1 cellular context compared by ENCODE assay signal in genomic region chr3:57079221-57079831, GRCh38.
A peak's percentile ranks its signal among the peaks of the same experiment; 100 is the strongest.
TF ChIP-seq lines count a peak whose summit lies in the region.

No MANE protein-coding gene starts in this region.

TF ChIP-seq in HepG2, 621 proteins besides CTCF, POLR2A, EP300 and RAD21 (continued from another document and continues in another):
- TF ChIP-seq, protein P1, sequence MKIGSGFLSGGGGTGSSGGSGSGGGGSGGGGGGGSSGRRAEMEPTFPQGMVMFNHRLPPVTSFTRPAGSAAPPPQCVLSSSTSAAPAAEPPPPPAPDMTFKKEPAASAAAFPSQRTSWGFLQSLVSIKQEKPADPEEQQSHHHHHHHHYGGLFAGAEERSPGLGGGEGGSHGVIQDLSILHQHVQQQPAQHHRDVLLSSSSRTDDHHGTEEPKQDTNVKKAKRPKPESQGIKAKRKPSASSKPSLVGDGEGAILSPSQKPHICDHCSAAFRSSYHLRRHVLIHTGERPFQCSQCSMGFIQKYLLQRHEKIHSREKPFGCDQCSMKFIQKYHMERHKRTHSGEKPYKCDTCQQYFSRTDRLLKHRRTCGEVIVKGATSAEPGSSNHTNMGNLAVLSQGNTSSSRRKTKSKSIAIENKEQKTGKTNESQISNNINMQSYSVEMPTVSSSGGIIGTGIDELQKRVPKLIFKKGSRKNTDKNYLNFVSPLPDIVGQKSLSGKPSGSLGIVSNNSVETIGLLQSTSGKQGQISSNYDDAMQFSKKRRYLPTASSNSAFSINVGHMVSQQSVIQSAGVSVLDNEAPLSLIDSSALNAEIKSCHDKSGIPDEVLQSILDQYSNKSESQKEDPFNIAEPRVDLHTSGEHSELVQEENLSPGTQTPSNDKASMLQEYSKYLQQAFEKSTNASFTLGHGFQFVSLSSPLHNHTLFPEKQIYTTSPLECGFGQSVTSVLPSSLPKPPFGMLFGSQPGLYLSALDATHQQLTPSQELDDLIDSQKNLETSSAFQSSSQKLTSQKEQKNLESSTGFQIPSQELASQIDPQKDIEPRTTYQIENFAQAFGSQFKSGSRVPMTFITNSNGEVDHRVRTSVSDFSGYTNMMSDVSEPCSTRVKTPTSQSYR (CRISPR knock-in tag; IDR thresholded peaks at IDR 0.05; ENCODE audit: borderline replicate concordance) = peak; percentile 33; the same call in 1 of the 2 replicates
- TF ChIP-seq GPBP1L1 (CRISPR knock-in tag; IDR thresholded peaks at IDR 0.05) (no peak), POGZ (CRISPR knock-in tag; IDR thresholded peaks at IDR 0.05) (peak; percentile 26; the same call in 1 of the 2 replicates), ZNF550 (CRISPR knock-in tag; IDR thresholded peaks at IDR 0.05; ENCODE audit: borderline replicate concordance) (no peak), ZNF629 (CRISPR knock-in tag; conservative IDR thresholded peaks at IDR 0.05) (no peak), ZIK1 (CRISPR knock-in tag; IDR thresholded peaks at IDR 0.05; ENCODE audit: borderline replicate concordance, low read depth) (no peak), NPAS2 (CRISPR knock-in tag; IDR thresholded peaks at IDR 0.05; ENCODE audit: borderline replicate concordance) (no peak), ZNF121 (CRISPR knock-in tag; IDR thresholded peaks at IDR 0.05) (no peak), ZNF704 (CRISPR knock-in tag; IDR thresholded peaks at IDR 0.05; ENCODE audit: borderline replicate concordance) (no peak), AGO2 (optimal IDR thresholded peaks at IDR 0.05; ENCODE audit: low read depth, low read length) (no peak), CENPX (CRISPR knock-in tag; IDR thresholded peaks at IDR 0.05) (no peak), ZNF572 (CRISPR knock-in tag; IDR thresholded peaks at IDR 0.05) (no peak), TBP (CRISPR knock-in tag; IDR thresholded peaks at IDR 0.05) (no peak), IRF9 (CRISPR knock-in tag; IDR thresholded peaks at IDR 0.05; ENCODE audit: borderline replicate concordance) (no peak), PAX8 (CRISPR knock-in tag; IDR thresholded peaks at IDR 0.05; ENCODE audit: borderline replicate concordance) (0 out of 2 replicates have a peak, but pooled peaks have one; percentile 61), STAT5B (CRISPR knock-in tag; IDR thresholded peaks at IDR 0.05) (no peak), ZFP36L2 (CRISPR knock-in tag; IDR thresholded peaks at IDR 0.05) (no peak), HMGXB3 (CRISPR knock-in tag; IDR thresholded peaks at IDR 0.05; ENCODE audit: borderline replicate concordance) (no peak), SMAD3 (CRISPR knock-in tag; IDR thresholded peaks at IDR 0.05) (no peak), NRL (CRISPR knock-in tag; IDR thresholded peaks at IDR 0.05; ENCODE audit: borderline replicate concordance) (no peak), MYPOP (CRISPR knock-in tag; IDR thresholded peaks at IDR 0.05) (no peak; the same call in 1 of the 2 replicates), GTF3A (CRISPR knock-in tag; conservative IDR thresholded peaks at IDR 0.05) (no peak), GFI1 (CRISPR knock-in tag; IDR thresholded peaks at IDR 0.05; ENCODE audit: borderline replicate concordance) (peak; percentile 18; the same call in 1 of the 2 replicates)
- TF ChIP-seq, protein P2, sequence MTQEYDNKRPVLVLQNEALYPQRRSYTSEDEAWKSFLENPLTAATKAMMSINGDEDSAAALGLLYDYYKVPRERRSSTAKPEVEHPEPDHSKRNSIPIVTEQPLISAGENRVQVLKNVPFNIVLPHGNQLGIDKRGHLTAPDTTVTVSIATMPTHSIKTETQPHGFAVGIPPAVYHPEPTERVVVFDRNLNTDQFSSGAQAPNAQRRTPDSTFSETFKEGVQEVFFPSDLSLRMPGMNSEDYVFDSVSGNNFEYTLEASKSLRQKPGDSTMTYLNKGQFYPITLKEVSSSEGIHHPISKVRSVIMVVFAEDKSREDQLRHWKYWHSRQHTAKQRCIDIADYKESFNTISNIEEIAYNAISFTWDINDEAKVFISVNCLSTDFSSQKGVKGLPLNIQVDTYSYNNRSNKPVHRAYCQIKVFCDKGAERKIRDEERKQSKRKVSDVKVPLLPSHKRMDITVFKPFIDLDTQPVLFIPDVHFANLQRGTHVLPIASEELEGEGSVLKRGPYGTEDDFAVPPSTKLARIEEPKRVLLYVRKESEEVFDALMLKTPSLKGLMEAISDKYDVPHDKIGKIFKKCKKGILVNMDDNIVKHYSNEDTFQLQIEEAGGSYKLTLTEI (CRISPR knock-in tag; conservative IDR thresholded peaks at IDR 0.05) = no peak
- TF ChIP-seq, protein P3, sequence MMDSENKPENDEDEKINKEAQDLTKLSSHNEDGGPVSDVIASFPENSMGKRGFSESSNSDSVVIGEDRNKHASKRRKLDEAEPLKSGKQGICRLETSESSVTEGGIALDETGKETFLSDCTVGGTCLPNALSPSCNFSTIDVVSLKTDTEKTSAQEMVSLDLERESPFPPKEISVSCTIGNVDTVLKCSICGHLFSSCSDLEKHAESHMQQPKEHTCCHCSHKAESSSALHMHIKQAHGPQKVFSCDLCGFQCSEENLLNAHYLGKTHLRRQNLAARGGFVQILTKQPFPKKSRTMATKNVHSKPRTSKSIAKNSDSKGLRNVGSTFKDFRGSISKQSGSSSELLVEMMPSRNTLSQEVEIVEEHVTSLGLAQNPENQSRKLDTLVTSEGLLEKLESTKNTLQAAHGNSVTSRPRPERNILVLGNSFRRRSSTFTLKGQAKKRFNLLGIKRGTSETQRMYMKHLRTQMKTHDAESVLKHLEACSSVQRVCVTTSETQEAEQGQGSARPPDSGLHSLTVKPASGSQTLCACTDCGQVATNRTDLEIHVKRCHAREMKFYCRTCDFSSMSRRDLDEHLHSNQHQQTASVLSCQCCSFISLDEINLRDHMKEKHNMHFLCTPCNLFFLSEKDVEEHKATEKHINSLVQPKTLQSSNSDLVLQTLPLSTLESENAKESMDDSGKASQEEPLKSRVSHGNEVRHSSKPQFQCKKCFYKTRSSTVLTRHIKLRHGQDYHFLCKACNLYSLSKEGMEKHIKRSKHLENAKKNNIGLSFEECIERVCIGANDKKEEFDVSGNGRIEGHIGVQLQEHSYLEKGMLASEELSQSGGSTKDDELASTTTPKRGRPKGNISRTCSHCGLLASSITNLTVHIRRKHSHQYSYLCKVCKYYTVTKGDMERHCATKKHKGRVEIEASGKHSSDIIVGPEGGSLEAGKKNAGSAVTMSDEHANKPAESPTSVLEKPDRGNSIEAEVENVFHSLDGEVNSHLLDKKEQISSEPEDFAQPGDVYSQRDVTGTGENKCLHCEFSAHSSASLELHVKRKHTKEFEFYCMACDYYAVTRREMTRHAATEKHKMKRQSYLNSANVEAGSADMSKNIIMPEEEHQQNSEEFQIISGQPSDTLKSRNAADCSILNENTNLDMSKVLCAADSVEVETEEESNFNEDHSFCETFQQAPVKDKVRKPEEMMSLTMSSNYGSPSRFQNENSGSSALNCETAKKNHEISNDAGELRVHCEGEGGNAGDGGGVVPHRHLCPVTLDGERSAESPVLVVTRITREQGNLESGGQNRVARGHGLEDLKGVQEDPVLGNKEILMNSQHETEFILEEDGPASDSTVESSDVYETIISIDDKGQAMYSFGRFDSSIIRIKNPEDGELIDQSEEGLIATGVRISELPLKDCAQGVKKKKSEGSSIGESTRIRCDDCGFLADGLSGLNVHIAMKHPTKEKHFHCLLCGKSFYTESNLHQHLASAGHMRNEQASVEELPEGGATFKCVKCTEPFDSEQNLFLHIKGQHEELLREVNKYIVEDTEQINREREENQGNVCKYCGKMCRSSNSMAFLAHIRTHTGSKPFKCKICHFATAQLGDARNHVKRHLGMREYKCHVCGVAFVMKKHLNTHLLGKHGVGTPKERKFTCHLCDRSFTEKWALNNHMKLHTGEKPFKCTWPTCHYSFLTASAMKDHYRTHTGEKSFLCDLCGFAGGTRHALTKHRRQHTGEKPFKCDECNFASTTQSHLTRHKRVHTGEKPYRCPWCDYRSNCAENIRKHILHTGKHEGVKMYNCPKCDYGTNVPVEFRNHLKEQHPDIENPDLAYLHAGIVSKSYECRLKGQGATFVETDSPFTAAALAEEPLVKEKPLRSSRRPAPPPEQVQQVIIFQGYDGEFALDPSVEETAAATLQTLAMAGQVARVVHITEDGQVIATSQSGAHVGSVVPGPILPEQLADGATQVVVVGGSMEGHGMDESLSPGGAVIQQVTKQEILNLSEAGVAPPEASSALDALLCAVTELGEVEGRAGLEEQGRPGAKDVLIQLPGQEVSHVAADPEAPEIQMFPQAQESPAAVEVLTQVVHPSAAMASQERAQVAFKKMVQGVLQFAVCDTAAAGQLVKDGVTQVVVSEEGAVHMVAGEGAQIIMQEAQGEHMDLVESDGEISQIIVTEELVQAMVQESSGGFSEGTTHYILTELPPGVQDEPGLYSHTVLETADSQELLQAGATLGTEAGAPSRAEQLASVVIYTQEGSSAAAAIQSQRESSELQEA (CRISPR knock-in tag; IDR thresholded peaks at IDR 0.05; ENCODE audit: not compliant biosample characterization) = no peak
- TF ChIP-seq, protein P4, sequence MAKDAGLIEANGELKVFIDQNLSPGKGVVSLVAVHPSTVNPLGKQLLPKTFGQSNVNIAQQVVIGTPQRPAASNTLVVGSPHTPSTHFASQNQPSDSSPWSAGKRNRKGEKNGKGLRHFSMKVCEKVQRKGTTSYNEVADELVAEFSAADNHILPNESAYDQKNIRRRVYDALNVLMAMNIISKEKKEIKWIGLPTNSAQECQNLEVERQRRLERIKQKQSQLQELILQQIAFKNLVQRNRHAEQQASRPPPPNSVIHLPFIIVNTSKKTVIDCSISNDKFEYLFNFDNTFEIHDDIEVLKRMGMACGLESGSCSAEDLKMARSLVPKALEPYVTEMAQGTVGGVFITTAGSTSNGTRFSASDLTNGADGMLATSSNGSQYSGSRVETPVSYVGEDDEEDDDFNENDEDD (CRISPR knock-in tag; IDR thresholded peaks at IDR 0.05; ENCODE audit: borderline replicate concordance) = peak; percentile 51; the same call in 1 of the 2 replicates
- TF ChIP-seq, protein P5, sequence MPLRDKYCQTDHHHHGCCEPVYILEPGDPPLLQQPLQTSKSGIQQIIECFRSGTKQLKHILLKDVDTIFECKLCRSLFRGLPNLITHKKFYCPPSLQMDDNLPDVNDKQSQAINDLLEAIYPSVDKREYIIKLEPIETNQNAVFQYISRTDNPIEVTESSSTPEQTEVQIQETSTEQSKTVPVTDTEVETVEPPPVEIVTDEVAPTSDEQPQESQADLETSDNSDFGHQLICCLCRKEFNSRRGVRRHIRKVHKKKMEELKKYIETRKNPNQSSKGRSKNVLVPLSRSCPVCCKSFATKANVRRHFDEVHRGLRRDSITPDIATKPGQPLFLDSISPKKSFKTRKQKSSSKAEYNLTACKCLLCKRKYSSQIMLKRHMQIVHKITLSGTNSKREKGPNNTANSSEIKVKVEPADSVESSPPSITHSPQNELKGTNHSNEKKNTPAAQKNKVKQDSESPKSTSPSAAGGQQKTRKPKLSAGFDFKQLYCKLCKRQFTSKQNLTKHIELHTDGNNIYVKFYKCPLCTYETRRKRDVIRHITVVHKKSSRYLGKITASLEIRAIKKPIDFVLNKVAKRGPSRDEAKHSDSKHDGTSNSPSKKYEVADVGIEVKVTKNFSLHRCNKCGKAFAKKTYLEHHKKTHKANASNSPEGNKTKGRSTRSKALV (CRISPR knock-in tag; IDR thresholded peaks at IDR 0.05) = no peak
